In genomic region chr1:222762178-222762577, GRCh38 we compare ENCODE assay signal across 12 cellular contexts. TPM values are rescaled to one million over a fixed set of nuclear protein-coding genes. Genes with fewer than 3 reads are reported as not detected.
"Had no signal": no experiment of that assay in that cellular context is flagged by ENCODE, and none has a peak within 500 bp of the region (broad histone marks: within the 10 kb centered on the region; RNA-seq: fewer than 3 reads in every experiment).

No MANE protein-coding gene starts in this region.

RNA-seq across cellular contexts. Expression of gene FAM177B, which starts 25.2 kb away (rescaled TPM):
- total RNA-seq: activated naive CD4-positive, alpha-beta T cell treated with anti-CD3 and anti-CD28 coated beads for 36 hours; activated naive CD8-positive, alpha-beta T cell treated with anti-CD3 and anti-CD28 coated beads for 36 hours; activated naive CD8-positive, alpha-beta T cell treated with anti-CD3 and anti-CD28 coated beads, Interleukin-2, amount 10 ng/mL, durations not matched to agents 7 days and 5 days; activated T-cell treated with anti-CD3 and anti-CD28 coated beads, Interleukin-2, amount 50 U/mL, for 4 hours; activated T-cell treated with anti-CD3 and anti-CD28 coated beads, Interleukin-2, amount 50 U/mL, for 72 hours; activated T-helper 2 cell treated with anti-CD3 and anti-CD28 coated beads, Interferon-gamma antibody, Interleukin-2, Interleukin-4, amounts not matched to agents 10 μg/mL and 5 μg/mL and 100 μg/mL, durations not matched to agents 14 hours and 24 hours and 36 hours; ascending aorta; astrocyte; bronchial epithelial cell; cardiac muscle cell; cardiac septum; chondrocyte had no signal
- polyA plus RNA-seq: cardiac muscle cell had no signal
